21 cellular contexts compared by ENCODE assay signal in the genomic region with DNA sequence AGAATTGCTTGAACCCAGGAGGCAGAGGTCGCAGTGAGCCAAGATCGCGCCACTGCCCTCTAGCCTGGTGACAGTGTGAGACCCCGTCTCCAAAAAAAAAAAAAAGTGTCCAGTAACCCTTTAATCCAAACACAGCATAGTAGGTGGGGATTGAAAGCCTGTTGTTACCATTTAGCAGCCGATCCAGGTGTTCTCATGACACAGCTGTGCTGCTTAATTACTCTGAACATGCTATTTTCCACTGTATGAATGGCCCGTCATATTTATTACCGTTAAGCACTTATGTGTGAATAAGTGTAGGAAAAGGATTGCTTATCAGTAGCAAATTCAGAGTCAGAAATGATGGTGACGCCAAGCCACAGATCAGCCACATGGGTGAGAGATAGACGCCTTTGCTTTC.
"Had no signal": no experiment of that assay in that cellular context is flagged by ENCODE, and none has a peak within 500 bp of the region (broad histone marks: within the 10 kb centered on the region; RNA-seq: fewer than 3 reads in every experiment).

No MANE protein-coding gene starts in this region.

- H3K9ac ChIP-seq: neural progenitor cell had no signal

- H3K4me1 Mint-ChIP-seq: brain had no signal

- H2AFZ ChIP-seq: neural progenitor cell had no signal

- DNase-seq: activated CD4-positive, alpha-beta memory T cell treated with anti-CD3 and anti-CD28 coated beads, Interleukin-2, amount 10 ng/mL, durations not matched to agents 7 days and 5 days; activated CD4-positive, alpha-beta T cell treated with anti-CD3 and anti-CD28 coated beads for 36 hours; activated naive CD4-positive, alpha-beta T cell treated with anti-CD3 and anti-CD28 coated beads, Interleukin-2, amount 10 ng/mL, durations not matched to agents 7 days and 5 days; activated T-cell treated with anti-CD3 and anti-CD28 coated beads, Interleukin-2, amount 50 U/mL, for 24 hours; amniotic stem cell; cortex of kidney; effector CD4-positive, alpha-beta T cell; foreskin fibroblast; hippocampal formation; left ventricle myocardium superior; mesendoderm; ovary; stomach; SW 1271; testis; upper lobe of right lung; WERI-Rb-1 had no signal

- H3K4me3 ChIP-seq: neural progenitor cell, ovary, stomach, testis, upper lobe of right lung had no signal

- H3K36me3 ChIP-seq: neural progenitor cell, ovary had no signal

- H3K4me2 ChIP-seq: neural progenitor cell had no signal

- H3K27me3 Mint-ChIP-seq: activated CD4-positive, alpha-beta memory T cell treated with anti-CD3 and anti-CD28 coated beads, Interleukin-2, amount 10 ng/mL, durations not matched to agents 7 days and 5 days; activated CD4-positive, alpha-beta T cell treated with anti-CD3 and anti-CD28 coated beads for 36 hours; activated naive CD4-positive, alpha-beta T cell treated with anti-CD3 and anti-CD28 coated beads, Interleukin-2, amount 10 ng/mL, durations not matched to agents 7 days and 5 days; activated T-cell treated with anti-CD3 and anti-CD28 coated beads, Interleukin-2, amount 50 U/mL, for 24 hours; brain; central memory CD8-positive, alpha-beta T cell had no signal

- H3K4me1 ChIP-seq: neural progenitor cell, testis, upper lobe of right lung had no signal

- H3K27me3 ChIP-seq: neural progenitor cell, ovary, stomach, testis, upper lobe of right lung had no signal

- H3K9me3 ChIP-seq: ovary, stomach, testis, upper lobe of right lung had no signal

- H3K27ac Mint-ChIP-seq: brain, neural progenitor cell had no signal

- H3K9me3 Mint-ChIP-seq: activated CD4-positive, alpha-beta memory T cell treated with anti-CD3 and anti-CD28 coated beads, Interleukin-2, amount 10 ng/mL, durations not matched to agents 7 days and 5 days; activated naive CD4-positive, alpha-beta T cell treated with anti-CD3 and anti-CD28 coated beads, Interleukin-2, amount 10 ng/mL, durations not matched to agents 7 days and 5 days; activated T-cell treated with anti-CD3 and anti-CD28 coated beads, Interleukin-2, amount 50 U/mL, for 24 hours; brain; central memory CD8-positive, alpha-beta T cell; neural progenitor cell had no signal

- H3K4me3 Mint-ChIP-seq: activated CD4-positive, alpha-beta memory T cell treated with anti-CD3 and anti-CD28 coated beads, Interleukin-2, amount 10 ng/mL, durations not matched to agents 7 days and 5 days; activated CD4-positive, alpha-beta T cell treated with anti-CD3 and anti-CD28 coated beads for 36 hours; activated naive CD4-positive, alpha-beta T cell treated with anti-CD3 and anti-CD28 coated beads, Interleukin-2, amount 10 ng/mL, durations not matched to agents 7 days and 5 days; activated T-cell treated with anti-CD3 and anti-CD28 coated beads, Interleukin-2, amount 50 U/mL, for 24 hours; brain; neural progenitor cell had no signal

- ATAC-seq: activated CD4-positive, alpha-beta T cell treated with anti-CD3 and anti-CD28 coated beads for 36 hours; left ventricle myocardium superior; sciatic nerve; upper lobe of right lung had no signal

- H3K27ac ChIP-seq: neural progenitor cell, ovary, testis, WERI-Rb-1 had no signal
